In genomic region chr6:166453651-166454050, GRCh38 we compare ENCODE assay signal across 1 cellular context.
TF ChIP-seq lines count a peak whose summit lies in the region.

No MANE protein-coding gene starts in this region.

TF ChIP-seq in SK-N-SH, 30 proteins besides CTCF, POLR2A, EP300 and RAD21 (continued from another document):
- TF ChIP-seq SIN3A (IDR thresholded peaks at IDR 0.05; ENCODE audit: borderline replicate concordance, low read depth, low read length) = no peak
- no peak for TF ChIP-seq RXRA (IDR thresholded peaks at IDR 0.05; ENCODE audit: borderline replicate concordance, low read depth)
